8 cellular contexts compared by ENCODE assay signal in genomic region chr2:44955593-44956449, GRCh38. TPM values are rescaled to one million over a fixed set of nuclear protein-coding genes. Genes with fewer than 3 reads are reported as not detected.
A peak's percentile ranks its signal among the peaks of the same experiment; 100 is the strongest.
DNase-seq lines count a peak whose midpoint lies in the region; ATAC-seq, FAIRE-seq and TF ChIP-seq lines count a peak whose summit lies in the region.

No MANE protein-coding gene starts in this region.

- peak; percentile 91 for TF ChIP-seq RAD21 in GM12878 (IDR thresholded peaks at IDR 0.05; ENCODE audit: insufficient read depth, low read depth, low read length)

- H3K27me3 ChIP-seq in GM12878 (replicated peaks in 1 of 2; ENCODE audit: control insufficient read depth in 2 of 2, insufficient read depth in 2 of 2, low read length in 1 of 2) (peaks cover 6 to 24% of the 10 kb centered on the region in 2 experiments), spleen (replicated peaks in 1 of 7) (peaks cover 11 to 95% (median 54%) of the 10 kb centered on the region in 7 donors)

- no peaks in the 10 kb centered on the region for H3K79me2 ChIP-seq in GM12878 (ENCODE audit: control insufficient read depth, insufficient read depth, low read length)

- CTCF ChIA-PET in HEK293T (lab: Yijun Ruan, JAX) (interaction anchor here (0.6 to 3.7 kb wide), 16 partner anchors 9 to 912 kb away, joined by 3 to 17 read pairs (median 4); no protein-coding TSS in a partner anchor), GM12878 (lab: Yijun Ruan, JAX) (interaction anchor here (0.6 to 11.2 kb wide), 67 partner anchors 8 to 912 kb away, joined by 3 to 321 read pairs (median 5); partner anchors contain the start of genes CAMKMT and PREPL)

- POLR2A ChIA-PET in HEK293T (lab: Yijun Ruan, JAX) (no interaction called here), GM12878 (lab: Charles Lee) (no interaction called here)

- ATAC-seq in GM12878 (peak; percentile 91), GM18519 (IDR thresholded peaks at IDR 0.05; ENCODE audit: low FRiP score, unreplicated experiment) (no peak)

- SMC1A ChIA-PET in GM12878 (lab: Charles Lee; ENCODE audit: uncharacterized antibody, unreplicated experiment), result interaction anchor here (0.7 to 6.2 kb wide), 42 partner anchors 12 to 912 kb away, joined by 3 to 130 read pairs (median 4); no protein-coding TSS in a partner anchor

- peak overlapping the region; percentile 79 for H3K4me2 ChIP-seq in GM12878 (ENCODE audit: control insufficient read depth, insufficient read depth)

- in situ Hi-C loops in GM12878 (cut with MboI), result loop anchor here (10.0 kb wide), 3 partner anchors 401 to 911 kb away; no protein-coding TSS in a partner anchor

- no peaks in the 10 kb centered on the region; the same call in 1 of the 2 replicates for H4K20me1 ChIP-seq in GM12878 (ENCODE audit: control insufficient read depth, insufficient read depth)

- H3K27ac ChIP-seq in GM12878 (ENCODE audit: control insufficient read depth, insufficient read depth) (no peak overlapping the region), spleen (no peak overlapping the region)

- H3K36me3 ChIP-seq in GM12878 (ENCODE audit: control insufficient read depth in 2 of 2, insufficient read depth in 2 of 2, low read length in 1 of 2), result no peaks in the 10 kb centered on the region
- H3K36me3 ChIP-seq in spleen, result no peaks in the 10 kb centered on the region

- H3K9ac ChIP-seq in GM12878 (ENCODE audit: control insufficient read depth, insufficient read depth, low read length), result no peak overlapping the region

- TF ChIP-seq CTCF in GM12878 (IDR thresholded peaks at IDR 0.05 in 2 of 3, conservative IDR thresholded peaks at IDR 0.05 in 1 of 3; ENCODE audit: control insufficient read depth in 2 of 3, extremely low read depth in 1 of 3, insufficient read depth in 1 of 3, low read depth in 3 of 3, low read length in 3 of 3) (peak; percentile 80 to 99 (median 92)), spleen (IDR thresholded peaks at IDR 0.05 in 8 of 11, conservative IDR thresholded peaks at IDR 0.05 in 3 of 11) (peak; percentile 61 to 93 (median 87))

- intact Hi-C loops in GM12878 (cut with micrococcal nuclease; ENCODE audit: unreplicated experiment), result loop anchor here (1.0 to 10.0 kb wide), 8 partner anchors 177 to 869 kb away; no protein-coding TSS in a partner anchor
- intact Hi-C loops in spleen (cut with DNase I; ENCODE audit: low total_unique reads), result loop anchor here (5.0 to 10.0 kb wide), 3 partner anchors 479 to 911 kb away; no protein-coding TSS in a partner anchor

- DNase-seq in DMS53 treated with DMSO at 0.1 percent for 48 hours (lab: John Stamatoyannopoulos, UW; ENCODE audit: unreplicated experiment) (peak; percentile 60), HEK293T (ENCODE audit: extremely low spot score) (peak; percentile 83), NCI-H1930 (lab: John Stamatoyannopoulos, UW) (peak; percentile 57 to 75), UCSD-AML1 (lab: John Stamatoyannopoulos, UW; ENCODE audit: unreplicated experiment) (peak; percentile 72), GM12878 (ENCODE audit: low read depth, low spot score) (no peak), spleen (peak; percentile 94)

- BruUV-seq in GM12878 (replicated peaks; lab: Mats Ljungman, UMichigan), result no TSS peak

- peak overlapping the region; percentile 57; the same call in 1 of the 2 replicates for H3K4me3 ChIP-seq in GM12878
- peak overlapping the region; percentile 36; the same call in 1 of the 2 replicates for H3K4me3 ChIP-seq in iPS-18c (ENCODE audit: insufficient read depth, low read depth, low read length)
- peak overlapping the region in 7 of 8 donors; percentile 4 to 62 (median 17) for H3K4me3 ChIP-seq in spleen

- TF ChIP-seq POLR2A in GM12878 (IDR thresholded peaks at IDR 0.05; ENCODE audit: low read depth, low read length), result no peak
- no peak for TF ChIP-seq POLR2A in spleen (IDR thresholded peaks at IDR 0.05)

- TF ChIP-seq EP300 in GM12878 (IDR thresholded peaks at IDR 0.05; ENCODE audit: borderline replicate concordance in 1 of 2, control insufficient read depth in 1 of 2, low read depth in 2 of 2, low read length in 2 of 2), result no peak

- H3K4me1 ChIP-seq in GM12878 (ENCODE audit: control insufficient read depth, insufficient read depth, low read length) (no peaks in the 10 kb centered on the region; the same call in 1 of the 2 replicates), spleen (peaks cover 12 to 46% (median 36%) of the 10 kb centered on the region in 6 donors)

- FAIRE-seq in GM12878 (lab: Jason Lieb, UNC), result no peak

- RAD21 ChIA-PET in GM12878 (lab: Charles Lee; ENCODE audit: unreplicated experiment), result interaction anchor here (0.7 to 6.4 kb wide), 40 partner anchors 8 to 912 kb away, joined by 3 to 121 read pairs (median 4); partner anchors contain the start of genes CAMKMT and PREPL

- whole genome bisulfite sequencing in GM12878 (ENCODE audit: insufficient coverage, insufficient replicate concordance, low lambda C conversion rate, missing lambda C conversion rate), result 9% methylated on average over 39 of the region's 39 CpGs
- 10 to 24% (median 13%) methylated on average over 16 to 39 of the region's 39 CpGs for WGBS in spleen, 5 donors

- peak overlapping the region; percentile 29 for H2AFZ ChIP-seq in GM12878 (ENCODE audit: control insufficient read depth, low read depth, low read length)

- no peaks in the 10 kb centered on the region; the same call in 2 of the 3 replicates for H3K9me3 ChIP-seq in GM12878 (replicated peaks; ENCODE audit: control insufficient read depth, insufficient read depth, low read length)
- H3K9me3 ChIP-seq in iPS-18c (ENCODE audit: control insufficient read depth, insufficient read depth, low read length), result peaks cover 2% of the 10 kb centered on the region
- no peaks in the 10 kb centered on the region for H3K9me3 ChIP-seq in spleen

TF ChIP-seq in HEK293T, 16 proteins besides CTCF, POLR2A, EP300 and RAD21:
- TF ChIP-seq BHLHE40 (IDR thresholded peaks at IDR 0.05; ENCODE audit: borderline replicate concordance) (no peak), L3MBTL2 (conservative IDR thresholded peaks at IDR 0.05) (peak; percentile 81)
TF ChIP-seq in HEK293T: peak in this region for 1.

TF ChIP-seq in GM12878, 131 proteins besides CTCF, POLR2A, EP300 and RAD21 (continues in another document):
- no peak for TF ChIP-seq IKZF2 (IDR thresholded peaks at IDR 0.05)
- no peak for TF ChIP-seq CBFB (IDR thresholded peaks at IDR 0.05; ENCODE audit: low read depth)
- TF ChIP-seq MEF2A (IDR thresholded peaks at IDR 0.05; ENCODE audit: insufficient read depth, low read depth, low read length), result no peak

RNA-seq across cellular contexts. Expression of gene SIX3, which starts 14.3 kb away (rescaled TPM):
- 0.15 and 0.49 TPM in 2 replicates for total RNA-seq in GM12878 (2013; cell fraction: nucleolus; rRNA removed)
- total RNA-seq in GM12878 (2014; rRNA removed) (not detected in 2 replicates), GM12878 (2014; rRNA removed; fragmentation: Illumina TruSeq; extraction: Trizol) (not detected in 2 replicates), GM12878 (2021) (0.21 and 0.26 TPM in 2 replicates), spleen (not detected)
- polyA plus RNA-seq in GM12878 (2011; ENCODE audit: low read depth), result not detected
- polyA plus RNA-seq in GM12878 (2011; rRNA removed) (not detected in 2 replicates), GM12878 (2014; fragmentation: Illumina TruSeq; extraction: Trizol) (0.14 and 0.19 TPM in 2 replicates), GM12878 (2014; fragmentation: Nextera tagmentation; extraction: Ambion mirVana) (under 1 TPM; 0.05 TPM), GM12878 (2014; rRNA removed) (0.33 and 0.42 TPM in 2 replicates), GM12878 (2016; fragmentation: Nextera tagmentation; extraction: Ambion mirVana) (under 1 TPM in 1 of 2 experiments, not detected in 1; 0.07 TPM), spleen (under 1 TPM in 1 of 3 donors, not detected in 2; 0.03 TPM)
- polyA plus RNA-seq in GM12878 (2011; cell fraction: cytosol; rRNA removed), result not detected in 2 replicates
- polyA plus RNA-seq in GM12878 (2011; cell fraction: nucleus; rRNA removed), result not detected in 2 replicates
- polyA plus RNA-seq in GM12878 (2012), result 0.10 TPM in 1 of 2 replicates, not detected in the other
- polyA minus RNA-seq in GM12878 (2011; rRNA and poly(A)+ RNA removed), result not detected in 2 replicates
- polyA minus RNA-seq in GM12878 (2011; cell fraction: cytosol; rRNA and poly(A)+ RNA removed), result not detected in 2 replicates
- not detected in 2 replicates for polyA minus RNA-seq in GM12878 (2011; cell fraction: nucleus; rRNA and poly(A)+ RNA removed)

RNA-seq across cellular contexts. Expression of gene SIX2, which starts 53.4 kb away (rescaled TPM):
- total RNA-seq in GM12878 (2013; cell fraction: nucleolus; rRNA removed), result not detected in 2 replicates
- total RNA-seq in GM12878 (2014; rRNA removed) (not detected in 2 replicates), GM12878 (2014; rRNA removed; fragmentation: Illumina TruSeq; extraction: Trizol) (not detected in 2 replicates), GM12878 (2021) (not detected in 2 replicates), spleen (under 1 TPM in 1 of 7 donors, not detected in 6; 0.20 TPM)
- not detected for polyA plus RNA-seq in GM12878 (2011; ENCODE audit: low read depth)
- polyA plus RNA-seq in GM12878 (2011; rRNA removed) (not detected in 2 replicates), GM12878 (2014; fragmentation: Illumina TruSeq; extraction: Trizol) (not detected in 2 replicates), GM12878 (2014; fragmentation: Nextera tagmentation; extraction: Ambion mirVana) (not detected), GM12878 (2014; rRNA removed) (not detected in 2 replicates), GM12878 (2016; fragmentation: Nextera tagmentation; extraction: Ambion mirVana) (not detected), spleen (under 1 TPM in 2 of 3 donors, not detected in 1; 0.03 TPM)
- polyA plus RNA-seq in GM12878 (2011; cell fraction: cytosol; rRNA removed), result not detected in 2 replicates
- not detected in 2 replicates for polyA plus RNA-seq in GM12878 (2011; cell fraction: nucleus; rRNA removed)
- polyA plus RNA-seq in GM12878 (2012), result not detected in 2 replicates
- polyA minus RNA-seq in GM12878 (2011; rRNA and poly(A)+ RNA removed), result not detected in 2 replicates
- polyA minus RNA-seq in GM12878 (2011; cell fraction: cytosol; rRNA and poly(A)+ RNA removed), result 0.42 TPM in 1 of 2 replicates, not detected in the other
- polyA minus RNA-seq in GM12878 (2011; cell fraction: nucleus; rRNA and poly(A)+ RNA removed), result not detected in 2 replicates
